Comparison of ENCODE assay signal across 11 cellular contexts in the genomic region with DNA sequence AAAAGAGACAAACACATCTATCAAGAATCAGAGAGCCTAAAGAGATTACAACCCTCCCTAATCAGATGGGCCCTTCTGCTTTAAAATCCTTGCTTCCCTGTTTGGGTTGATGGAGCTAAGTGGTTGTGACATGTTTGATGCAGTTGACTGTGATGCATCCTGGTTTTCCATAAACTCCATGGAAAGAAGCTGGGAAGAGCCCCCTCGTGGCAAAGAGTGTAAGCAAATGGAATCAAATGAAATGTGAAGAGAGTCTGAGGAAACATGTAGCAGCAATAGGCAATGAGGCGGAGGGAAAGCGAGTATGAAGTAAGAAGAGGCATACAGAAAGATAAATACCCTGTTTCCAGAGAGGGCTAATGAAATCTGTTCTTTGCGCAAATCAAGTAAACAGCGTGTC.
A peak's percentile ranks its signal among the peaks of the same experiment; 100 is the strongest.
DNase-seq lines count a peak whose midpoint lies in the region; ATAC-seq and TF ChIP-seq lines count a peak whose summit lies in the region.
"Had no signal": no experiment of that assay in that cellular context is flagged by ENCODE, and none has a peak within 500 bp of the region (broad histone marks: within the 10 kb centered on the region; RNA-seq: fewer than 3 reads in every experiment).

No MANE protein-coding gene starts in this region.

- H3K4me1 ChIP-seq in cardiac muscle cell (ENCODE audit: low read depth) (peaks cover 29% of the 10 kb centered on the region), right cardiac atrium (ENCODE audit: control insufficient read depth, insufficient read depth, low read length) (peaks cover 3% of the 10 kb centered on the region), heart right ventricle (peaks cover 3 to 30% (median 18%) of the 10 kb centered on the region in 9 donors), MM.1S (ENCODE audit: low read length) (0 out of 2 replicates have a peak, but pooled peaks cover 3% of the 10 kb centered on the region)

- H3K9me3 ChIP-seq in cardiac muscle cell (ENCODE audit: low read depth), result no peaks in the 10 kb centered on the region
- no peaks in the 10 kb centered on the region for H3K9me3 ChIP-seq in right cardiac atrium (ENCODE audit: control insufficient read depth, low read length)
- H3K9me3 ChIP-seq in heart right ventricle, result no peaks in the 10 kb centered on the region
- no peaks in the 10 kb centered on the region for H3K9me3 ChIP-seq in MM.1S (replicated peaks; ENCODE audit: insufficient read depth, low read length)

- no peaks in the 10 kb centered on the region for H3K27me3 ChIP-seq in cardiac muscle cell
- no peaks in the 10 kb centered on the region for H3K27me3 ChIP-seq in right cardiac atrium (ENCODE audit: control insufficient read depth, insufficient read depth)
- H3K27me3 ChIP-seq in heart right ventricle, result no peaks in the 10 kb centered on the region
- no peaks in the 10 kb centered on the region for H3K27me3 ChIP-seq in MM.1S (replicated peaks; ENCODE audit: insufficient read depth, low read length)

- H3K4me3 ChIP-seq in cardiac muscle cell, result no peak overlapping the region
- no peak overlapping the region for H3K4me3 ChIP-seq in right cardiac atrium (ENCODE audit: low read length)
- no peak overlapping the region for H3K4me3 ChIP-seq in heart right ventricle
- no peak overlapping the region for H3K4me3 ChIP-seq in MM.1S (ENCODE audit: low read length)

- intact Hi-C loops in right cardiac atrium (cut with DNase I) (no loop called here), heart right ventricle (cut with DNase I) (loop anchor here in 2 of 10 donors (10.0 kb wide), 2 partner anchors 710 to 870 kb away; no protein-coding TSS in a partner anchor)

- DNase-seq in cardiac muscle cell (ENCODE audit: low read depth in 1 of 2, low spot score in 1 of 2), result peak; percentile 48 to 69
- no peak for DNase-seq in right cardiac atrium
- peak; percentile 82 for DNase-seq in SK-N-DZ (ENCODE audit: low spot score)
- DNase-seq in heart right ventricle, result no peak
- no peak for DNase-seq in NCI-H2107 treated with DMSO at 0.1 percent for 48 hours (lab: John Stamatoyannopoulos, UW; ENCODE audit: unreplicated experiment)
- DNase-seq in NCI-H2227 treated with DMSO at 0.1 percent for 48 hours (lab: John Stamatoyannopoulos, UW), result no peak
- no peak for DNase-seq in MM.1S
- DNase-seq: activated naive CD4-positive, alpha-beta T cell treated with anti-CD3 and anti-CD28 coated beads, Interleukin-2, amount 10 ng/mL, durations not matched to agents 7 days and 5 days; CD4-positive, CD25-positive, alpha-beta regulatory T cell; stimulated activated CD4-positive, alpha-beta T cell treated with anti-CD3 and anti-CD28 coated beads, Interleukin-1b, Interleukin-23, amount 100 ng/mL, for 48 hours had no signal

- TF ChIP-seq CTCF in cardiac muscle cell (IDR thresholded peaks at IDR 0.05; ENCODE audit: low read depth, low read length) (peak; percentile 59), heart right ventricle (IDR thresholded peaks at IDR 0.05) (peak in 8 of 9 donors; percentile 11 to 53 (median 35)), MM.1S (IDR thresholded peaks at IDR 0.05; ENCODE audit: low read length) (no peak)

- H3K27ac ChIP-seq in cardiac muscle cell (no peak overlapping the region), right cardiac atrium (ENCODE audit: low read length) (no peak overlapping the region), heart right ventricle (no peak overlapping the region), MM.1S (ENCODE audit: low read length) (no peak overlapping the region)

- H3K36me3 ChIP-seq in cardiac muscle cell (no peaks in the 10 kb centered on the region), heart right ventricle (peaks cover 0 to 48% (median 4%) of the 10 kb centered on the region in 9 donors), MM.1S (replicated peaks; ENCODE audit: insufficient read depth, low read length) (no peaks in the 10 kb centered on the region)

- H3F3A ChIP-seq in MM.1S (ENCODE audit: insufficient read depth, low read length), result 0 out of 2 replicates have a peak, but pooled peaks cover 2% of the 10 kb centered on the region

- no peak overlapping the region for H3K4me2 ChIP-seq in MM.1S (ENCODE audit: low read depth, low read length)

- no peak for ATAC-seq in right cardiac atrium
- no peak for ATAC-seq in heart right ventricle
- ATAC-seq in GM18511 (IDR thresholded peaks at IDR 0.05; ENCODE audit: unreplicated experiment), result no peak

- no peaks in the 10 kb centered on the region for H3K79me2 ChIP-seq in MM.1S (ENCODE audit: low read length)

- H3K9me2 ChIP-seq in MM.1S (replicated peaks; ENCODE audit: insufficient read depth, low read length), result no peaks in the 10 kb centered on the region

- no peak overlapping the region for H3K9ac ChIP-seq in MM.1S (ENCODE audit: low read length)

- H2AFZ ChIP-seq in MM.1S (ENCODE audit: low read length), result no peak overlapping the region

- WGBS in right cardiac atrium, result 68% methylated on average over 5 of the region's 5 CpGs
- 68 to 71% methylated on average over 5 of the region's 5 CpGs for WGBS in heart right ventricle, 2 donors

- H4K20me1 ChIP-seq in MM.1S (ENCODE audit: insufficient read depth, low read length), result no peaks in the 10 kb centered on the region

Comparison
In these comparisons a context has a peak if more than half of its experiments do, and no peak if none do; other contexts are left out.
1. DNase-seq: peak in cardiac muscle cell (2 of 2) and SK-N-DZ (single experiment); none in right cardiac atrium (0 of 3), heart right ventricle (0 of 2), NCI-H2107 treated with DMSO at 0.1 percent for 48 hours (single experiment), NCI-H2227 treated with DMSO at 0.1 percent for 48 hours (single experiment) and MM.1S (single experiment).